ENCODE assay signal across 9 cellular contexts in the genomic region with DNA sequence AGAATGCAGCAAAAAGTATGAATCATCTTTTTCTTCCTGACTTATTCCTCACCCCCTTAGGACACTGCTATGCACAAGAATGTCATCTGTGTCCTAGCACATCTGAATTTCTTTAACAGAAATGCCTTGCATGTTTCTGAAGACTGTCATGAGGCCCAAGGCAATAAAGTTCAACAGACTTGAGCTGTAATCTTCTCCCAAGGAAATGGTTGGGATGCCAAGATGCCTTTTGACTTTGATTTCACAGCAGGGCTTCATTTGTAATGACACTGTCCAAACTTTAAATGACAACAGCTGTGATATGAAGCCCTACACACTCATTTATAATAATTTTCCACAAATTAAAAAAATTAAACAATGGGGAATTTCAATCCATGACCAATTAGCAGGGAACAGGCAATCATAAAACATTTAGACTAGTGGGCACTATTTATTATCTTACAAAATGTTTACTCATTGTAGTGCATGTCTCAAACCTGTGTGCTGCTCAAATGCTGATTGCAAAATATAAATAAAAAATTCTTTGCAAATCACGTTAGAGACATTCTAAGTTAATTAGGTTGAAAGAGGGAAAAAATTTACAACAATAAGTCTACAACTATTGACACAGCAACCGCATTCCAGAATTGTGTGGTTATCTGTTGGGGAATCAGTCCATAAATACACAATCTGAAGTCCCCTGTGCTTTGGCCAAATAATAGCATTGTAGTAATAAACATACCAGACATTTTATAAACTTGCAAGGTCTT.
DNase-seq lines count a peak whose midpoint lies in the region; TF ChIP-seq lines count a peak whose summit lies in the region.
"Had no signal": no experiment of that assay in that cellular context is flagged by ENCODE, and none has a peak within 500 bp of the region (broad histone marks: within the 10 kb centered on the region; RNA-seq: fewer than 3 reads in every experiment).

No MANE protein-coding gene starts in this region.

- no peak overlapping the region for H3K4me3 ChIP-seq in fibroblast of the aortic adventitia (ENCODE audit: low read depth, low read length)
- no peak overlapping the region for H3K4me3 ChIP-seq in tibial artery

- H3K27me3 Mint-ChIP-seq in immature natural killer cell (ENCODE audit: low read depth in 3 of 3), result no peaks in the 10 kb centered on the region

- intact Hi-C loops in tibial artery (cut with DNase I; ENCODE audit: low total_unique reads), result no loop called here

- no peak overlapping the region for H3K27ac Mint-ChIP-seq in immature natural killer cell

- DNase-seq in GM04503 (ENCODE audit: low read depth) (peak; percentile 100), SK-MEL-5 (ENCODE audit: low read depth, low spot score) (peak; percentile 94), fibroblast of the aortic adventitia (ENCODE audit: low read depth) (peak; percentile 94), pulmonary artery endothelial cell (ENCODE audit: low read depth, low spot score) (peak; percentile 65), cerebellar nuclear complex (lab: John Stamatoyannopoulos, UW) (no peak), hippocampal formation (lab: John Stamatoyannopoulos, UW) (no peak), immature natural killer cell (no peak), tibial artery (no peak)
- DNase-seq: amygdala had no signal

- H3K36me3 ChIP-seq in tibial artery, result no peaks in the 10 kb centered on the region

- H3K4me1 ChIP-seq in tibial artery, result peaks cover 0 to 14% (median 3%) of the 10 kb centered on the region in 4 donors

- no peak overlapping the region for H3K27ac ChIP-seq in tibial artery

- H3K4me1 Mint-ChIP-seq in immature natural killer cell, result no peaks in the 10 kb centered on the region

- TF ChIP-seq CTCF in fibroblast of the aortic adventitia (IDR thresholded peaks at IDR 0.05; ENCODE audit: insufficient read depth, low read length), result no peak
- TF ChIP-seq CTCF in tibial artery (IDR thresholded peaks at IDR 0.05), result no peak

- in situ Hi-C loops in SK-MEL-5 (cut with HindIII; ENCODE audit: low pct_unique_long_range_greater_than_20kb, low sequenced_read_pairs), result no loop called here

- no peaks in the 10 kb centered on the region for H3K9me3 ChIP-seq in tibial artery

- H3K36me3 Mint-ChIP-seq in immature natural killer cell, result peaks cover 3 to 6% (median 5%) of the 10 kb centered on the region in 3 donors

- no peaks in the 10 kb centered on the region for H3K9me3 Mint-ChIP-seq in immature natural killer cell

- no peak overlapping the region for H3K4me3 Mint-ChIP-seq in immature natural killer cell

- H3K27me3 ChIP-seq in tibial artery, result no peaks in the 10 kb centered on the region

Comparison
In these comparisons a context has a peak if more than half of its experiments do, and no peak if none do; other contexts are left out.
1. DNase-seq: peak in GM04503 (single experiment), SK-MEL-5 (single experiment), fibroblast of the aortic adventitia (single experiment) and pulmonary artery endothelial cell (single experiment); none in cerebellar nuclear complex (0 of 2), hippocampal formation (0 of 2), immature natural killer cell (0 of 3) and tibial artery (0 of 2).